ENCODE assay signal across 8 cellular contexts in the genomic region with DNA sequence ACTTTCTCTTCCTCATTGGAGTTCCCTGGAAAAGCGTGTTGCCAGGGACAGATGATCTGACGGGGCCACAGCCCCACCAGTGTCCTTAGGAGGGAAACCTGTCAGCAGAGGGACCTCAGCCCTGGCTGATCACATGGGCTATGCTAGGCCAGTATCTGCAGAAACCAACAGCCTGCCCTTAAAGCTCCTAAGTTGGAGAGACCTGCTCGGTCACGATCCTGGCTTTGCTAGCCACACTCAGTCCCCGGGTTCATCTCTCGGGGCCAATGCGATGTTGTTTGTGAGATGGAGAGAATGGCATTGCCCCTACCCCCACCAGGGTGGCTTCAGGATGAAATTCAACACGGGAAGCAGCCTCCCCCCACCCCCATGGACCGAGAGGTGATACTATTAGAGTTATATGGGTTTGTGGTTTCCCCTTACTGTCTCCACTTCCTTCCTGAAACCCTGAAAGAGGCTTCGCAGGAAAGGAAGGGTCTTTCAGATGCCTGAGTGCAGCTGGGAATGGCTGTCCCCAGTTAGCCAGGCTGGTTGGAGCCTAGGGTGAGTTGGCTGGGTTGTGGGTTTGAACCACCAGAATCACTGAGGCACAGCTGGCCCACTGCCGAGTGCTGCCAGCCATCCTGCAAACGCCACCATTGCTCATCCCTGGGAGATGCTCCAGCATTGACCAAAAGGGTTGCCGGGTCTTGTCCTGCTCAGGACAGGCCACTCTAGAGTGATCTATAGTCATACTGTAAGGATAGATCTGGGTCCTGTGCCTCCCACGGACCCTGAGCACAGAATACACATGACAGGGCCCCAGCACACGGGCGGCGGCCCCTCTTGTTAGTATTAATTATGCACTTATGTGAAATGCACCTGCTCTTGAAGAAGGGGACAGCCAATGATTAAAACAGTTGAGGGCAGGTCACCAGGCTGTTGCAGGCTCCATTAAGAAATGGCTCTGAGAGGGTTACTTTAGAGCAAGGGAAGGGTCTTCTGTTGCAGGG. TPM values are rescaled to one million over a fixed set of nuclear protein-coding genes. Genes with fewer than 3 reads are reported as not detected.
DNase-seq lines count a peak whose midpoint lies in the region; ATAC-seq and TF ChIP-seq lines count a peak whose summit lies in the region.

No MANE protein-coding gene starts in this region.

- no peak for TF ChIP-seq CTCF in GM06990 (IDR thresholded peaks at IDR 0.05; ENCODE audit: insufficient read depth, low read length, poor library complexity, severe bottlenecking)

- H3K4me3 Mint-ChIP-seq in T-helper 2 cell treated with Interferon-gamma antibody and Interleukin-4, amounts not matched to agents 5 μg/mL and 100 μg/mL, for 36 hours, result peak overlapping the region; percentile 86

- peaks cover 1% of the 10 kb centered on the region for H3K36me3 Mint-ChIP-seq in T-helper 2 cell treated with Interferon-gamma antibody and Interleukin-4, amounts not matched to agents 5 μg/mL and 100 μg/mL, for 36 hours (ENCODE audit: low read depth)

- H4K91ac ChIP-seq in mesenchymal stem cell (ENCODE audit: low read length), result peak overlapping the region; percentile 21

- peak overlapping the region; percentile 87 to 91 for H2BK12ac ChIP-seq in mesenchymal stem cell (ENCODE audit: low read length in 2 of 2)

- H2AFZ ChIP-seq in mesenchymal stem cell (ENCODE audit: low read depth, low read length), result no peak overlapping the region

- H2BK120ac ChIP-seq in mesenchymal stem cell (ENCODE audit: low read depth, low read length), result no peak overlapping the region

- WGBS in mesenchymal stem cell, result 69% methylated on average over 16 of the region's 17 CpGs

- ATAC-seq in HG02642 (IDR thresholded peaks at IDR 0.05; ENCODE audit: poor library complexity, unreplicated experiment) (peak; percentile 59), HG03378 (IDR thresholded peaks at IDR 0.05; ENCODE audit: unreplicated experiment) (no peak)

- no peak overlapping the region for H3K23ac ChIP-seq in mesenchymal stem cell (ENCODE audit: low read length in 2 of 2)

- DNase-seq in GM06990 (ENCODE audit: extremely low read depth, insufficient read length) (peak; percentile 75), mesenchymal stem cell (no peak), NCI-H82 treated with DMSO at 0.1 percent for 48 hours (lab: John Stamatoyannopoulos, UW; ENCODE audit: unreplicated experiment) (no peak), amygdala (lab: John Stamatoyannopoulos, UW) (no peak), HuH-7.5 (ENCODE audit: low spot score) (no peak)
- peak; percentile 42 for DNase-seq in T-helper 2 cell treated with Interferon-gamma antibody and Interleukin-4, amounts not matched to agents 5 μg/mL and 100 μg/mL, for 36 hours (ENCODE audit: low spot score)

- peak overlapping the region; percentile 29 to 72 for H3K18ac ChIP-seq in mesenchymal stem cell (ENCODE audit: low read depth in 1 of 2, low read length in 2 of 2)

- H3K9ac ChIP-seq in mesenchymal stem cell (ENCODE audit: low read length), result peak overlapping the region; percentile 30

- H3K27ac Mint-ChIP-seq in T-helper 2 cell treated with Interferon-gamma antibody and Interleukin-4, amounts not matched to agents 5 μg/mL and 100 μg/mL, for 36 hours, result peak overlapping the region; percentile 69

- H3K4me2 ChIP-seq in mesenchymal stem cell (ENCODE audit: low read length, poor library complexity, severe bottlenecking), result no peak overlapping the region

- peak overlapping the region; percentile 39 for H4K8ac ChIP-seq in mesenchymal stem cell (ENCODE audit: low read length)

- peak overlapping the region in 1 of 2 experiments; percentile 35 for H3K4ac ChIP-seq in mesenchymal stem cell (ENCODE audit: low read depth in 1 of 2, low read length in 2 of 2)

- H3K27ac ChIP-seq in mesenchymal stem cell (ENCODE audit: low read length, poor library complexity, severe bottlenecking), result no peak overlapping the region

- H2AK5ac ChIP-seq in mesenchymal stem cell (ENCODE audit: low read length, severe bottlenecking), result peak overlapping the region; percentile 75

- no peak overlapping the region for H2BK5ac ChIP-seq in mesenchymal stem cell (ENCODE audit: low read depth, low read length, poor library complexity, severe bottlenecking)

- H3K9me3 Mint-ChIP-seq in T-helper 2 cell treated with Interferon-gamma antibody and Interleukin-4, amounts not matched to agents 5 μg/mL and 100 μg/mL, for 36 hours, result no peaks in the 10 kb centered on the region

- H3K4me3 ChIP-seq in GM06990 (replicated peaks; ENCODE audit: low read depth, low read length) (peak overlapping the region; percentile 3; the same call in 1 of the 2 replicates), mesenchymal stem cell (ENCODE audit: insufficient read depth in 1 of 2, low read depth in 1 of 2, low read length in 2 of 2) (peak overlapping the region in 1 of 2 experiments; percentile 18)

- H3K4me1 ChIP-seq in mesenchymal stem cell (ENCODE audit: control insufficient read depth, insufficient read depth, low read depth, low read length), result peaks cover 40% of the 10 kb centered on the region

- H3K9me3 ChIP-seq in mesenchymal stem cell (ENCODE audit: control insufficient read depth, low read length), result no peaks in the 10 kb centered on the region

- H3K14ac ChIP-seq in mesenchymal stem cell (ENCODE audit: low read length in 2 of 2), result no peak overlapping the region

- no peaks in the 10 kb centered on the region for H3K79me1 ChIP-seq in mesenchymal stem cell (replicated peaks; ENCODE audit: low read length, poor library complexity, severe bottlenecking)

- peak overlapping the region; percentile 39 for H2BK15ac ChIP-seq in mesenchymal stem cell (ENCODE audit: low read depth, poor library complexity, severe bottlenecking)

- H3K27me3 ChIP-seq in GM06990 (replicated peaks; ENCODE audit: control insufficient read depth, insufficient read depth, low read length) (no peaks in the 10 kb centered on the region), mesenchymal stem cell (ENCODE audit: control insufficient read depth in 1 of 2, insufficient read depth in 1 of 2, low read length in 2 of 2) (no peaks in the 10 kb centered on the region)

- no peaks in the 10 kb centered on the region for H3K36me3 ChIP-seq in GM06990 (ENCODE audit: control insufficient read depth, insufficient read depth, low read length)
- H3K36me3 ChIP-seq in mesenchymal stem cell (ENCODE audit: control insufficient read depth in 1 of 2, insufficient read depth in 2 of 2, low read depth in 1 of 2, low read length in 2 of 2), result no peaks in the 10 kb centered on the region

- H3K4me1 Mint-ChIP-seq in T-helper 2 cell treated with Interferon-gamma antibody and Interleukin-4, amounts not matched to agents 5 μg/mL and 100 μg/mL, for 36 hours (ENCODE audit: low read depth), result peaks cover 49% of the 10 kb centered on the region

- no peaks in the 10 kb centered on the region for H3K27me3 Mint-ChIP-seq in T-helper 2 cell treated with Interferon-gamma antibody and Interleukin-4, amounts not matched to agents 5 μg/mL and 100 μg/mL, for 36 hours (ENCODE audit: low read depth)

RNA-seq across cellular contexts. Expression of gene RMI2, which starts 16.8 kb away (rescaled TPM):
- polyA plus RNA-seq in mesenchymal stem cell (2013, experiment 1 of 2), result 4.6 TPM
- polyA plus RNA-seq in mesenchymal stem cell (2013, experiment 2 of 2), result 4.4 TPM

Comparison
In these comparisons a context has a peak if more than half of its experiments do, and no peak if none do; other contexts are left out.
1. DNase-seq: peak in GM06990 (single experiment) and T-helper 2 cell treated with Interferon-gamma antibody and Interleukin-4, amounts not matched to agents 5 μg/mL and 100 μg/mL, for 36 hours (single experiment); none in mesenchymal stem cell (single experiment), NCI-H82 treated with DMSO at 0.1 percent for 48 hours (single experiment), amygdala (0 of 56) and HuH-7.5 (single experiment).